In genomic region chr15:44734839-44735481, GRCh38 we compare ENCODE assay signal across 13 cellular contexts. TPM values are rescaled to one million over a fixed set of nuclear protein-coding genes. Genes with fewer than 3 reads are reported as not detected.
A peak's percentile ranks its signal among the peaks of the same experiment; 100 is the strongest.
DNase-seq lines count a peak whose midpoint lies in the region; ATAC-seq and TF ChIP-seq lines count a peak whose summit lies in the region.
"Had no signal": no experiment of that assay in that cellular context is flagged by ENCODE, and none has a peak within 500 bp of the region (broad histone marks: within the 10 kb centered on the region; RNA-seq: fewer than 3 reads in every experiment).

No MANE protein-coding gene starts in this region.

- no peaks in the 10 kb centered on the region for H4K20me1 ChIP-seq in OCI-LY1 (ENCODE audit: insufficient read depth, low read length)

- no peaks in the 10 kb centered on the region for H3K27me3 Mint-ChIP-seq in activated CD4-positive, alpha-beta T cell treated with anti-CD3 and anti-CD28 coated beads, Interleukin-2, amount 10 ng/mL, durations not matched to agents 7 days and 5 days
- no peaks in the 10 kb centered on the region for H3K27me3 Mint-ChIP-seq in effector memory CD8-positive, alpha-beta T cell
- no peaks in the 10 kb centered on the region for H3K27me3 Mint-ChIP-seq in stimulated activated memory B cell treated with anti-CD40 and anti-IgM and Interleukin-4, amounts not matched to agents 10 μg/mL and 1 μg/mL and 100 μg/mL, for 72 hours
- no peaks in the 10 kb centered on the region for H3K27me3 Mint-ChIP-seq in Calu3 (ENCODE audit: unreplicated experiment)

- H3K79me2 ChIP-seq in OCI-LY1 (ENCODE audit: insufficient read depth, low read length): peaks cover 2% of the 10 kb centered on the region; the same call in 1 of the 2 replicates

- H3K4me1 Mint-ChIP-seq in activated CD4-positive, alpha-beta T cell treated with anti-CD3 and anti-CD28 coated beads, Interleukin-2, amount 10 ng/mL, durations not matched to agents 7 days and 5 days: peaks cover 75% of the 10 kb centered on the region
- peaks cover 48 to 53% of the 10 kb centered on the region in 2 donors for H3K4me1 Mint-ChIP-seq in effector memory CD8-positive, alpha-beta T cell (ENCODE audit: low read depth in 2 of 2)
- H3K4me1 Mint-ChIP-seq in stimulated activated memory B cell treated with anti-CD40 and anti-IgM and Interleukin-4, amounts not matched to agents 10 μg/mL and 1 μg/mL and 100 μg/mL, for 72 hours: peaks cover 51% of the 10 kb centered on the region
- H3K4me1 Mint-ChIP-seq in Calu3 (ENCODE audit: low read depth, unreplicated experiment): no peaks in the 10 kb centered on the region

- H3K27ac ChIP-seq in OCI-LY1 (ENCODE audit: low read depth, low read length, poor library complexity, severe bottlenecking): peak overlapping the region; percentile 37

- peaks cover 29% of the 10 kb centered on the region for H3K4me1 ChIP-seq in OCI-LY1 (ENCODE audit: insufficient read depth, low read length, severe bottlenecking)

- peak overlapping the region; percentile 92 for H3K27ac Mint-ChIP-seq in activated CD4-positive, alpha-beta T cell treated with anti-CD3 and anti-CD28 coated beads, Interleukin-2, amount 10 ng/mL, durations not matched to agents 7 days and 5 days
- H3K27ac Mint-ChIP-seq in effector memory CD8-positive, alpha-beta T cell: peak overlapping the region; percentile 91 to 99
- H3K27ac Mint-ChIP-seq in stimulated activated memory B cell treated with anti-CD40 and anti-IgM and Interleukin-4, amounts not matched to agents 10 μg/mL and 1 μg/mL and 100 μg/mL, for 72 hours: peak overlapping the region; percentile 92
- no peak overlapping the region for H3K27ac Mint-ChIP-seq in Calu3 (ENCODE audit: unreplicated experiment)

- intact Hi-C loops in Calu3 (cut with micrococcal nuclease; ENCODE audit: unreplicated experiment): no loop called here

- H3K27me3 ChIP-seq in OCI-LY1 (ENCODE audit: insufficient read depth, low read length): no peaks in the 10 kb centered on the region
- H3K27me3 ChIP-seq: MG63 had no signal

- H3K9me2 ChIP-seq in OCI-LY1 (ENCODE audit: low read depth, low read length): no peaks in the 10 kb centered on the region

- no peak overlapping the region; the same call in 1 of the 2 replicates for H3K9ac ChIP-seq in OCI-LY1 (ENCODE audit: low read length)

- no TSS peak for BruUV-seq in Calu3 (replicated peaks; lab: Mats Ljungman, UMichigan)

- no peak overlapping the region for H3K4me3 ChIP-seq in OCI-LY1 (ENCODE audit: low read depth, low read length, poor library complexity, severe bottlenecking)
- H3K4me3 ChIP-seq: MG63 had no signal

- H3K4me2 ChIP-seq in OCI-LY1 (ENCODE audit: low read length): peak overlapping the region; percentile 42; the same call in 1 of the 2 replicates

- peak; percentile 53 for ATAC-seq in effector memory CD8-positive, alpha-beta T cell (replicated peaks)
- ATAC-seq in stimulated activated memory B cell treated with anti-CD40 and anti-IgM and Interleukin-4, amounts not matched to agents 10 μg/mL and 1 μg/mL and 100 μg/mL, for 72 hours: no peak
- ATAC-seq in HG03460 (IDR thresholded peaks at IDR 0.05; ENCODE audit: unreplicated experiment) (no peak), HG03280 (IDR thresholded peaks at IDR 0.05; ENCODE audit: unreplicated experiment) (no peak)
- ATAC-seq: SK-N-SH treated with all-trans-retinoic acid at 6 μM for 48 hours had no signal

- no peak for TF ChIP-seq CTCF in OCI-LY1 (IDR thresholded peaks at IDR 0.05; ENCODE audit: low read length)
- no peak for TF ChIP-seq CTCF in Calu3 (IDR thresholded peaks at IDR 0.05; ENCODE audit: unreplicated experiment)

- H3K36me3 ChIP-seq in OCI-LY1 (ENCODE audit: insufficient read depth, low read length): no peaks in the 10 kb centered on the region
- H3K36me3 ChIP-seq: MG63 had no signal

- H3F3A ChIP-seq in OCI-LY1 (ENCODE audit: insufficient read depth, low read length): no peaks in the 10 kb centered on the region

- CTCF ChIA-PET in activated CD4-positive, alpha-beta T cell treated with anti-CD3 and anti-CD28 coated beads, Interleukin-2, amount 10 ng/mL, durations not matched to agents 7 days and 5 days (lab: Charles Lee): interaction anchor here (0.6 to 5.9 kb wide), 15 partner anchors 8 to 156 kb away, joined by 3 to 92 read pairs (median 6); partner anchors contain the start of genes B2M, PATL2 and SPG11
- CTCF ChIA-PET in Calu3 (lab: Charles Lee): no interaction called here

- H2AFZ ChIP-seq in OCI-LY1 (ENCODE audit: low read length): no peak overlapping the region

- peaks cover 28% of the 10 kb centered on the region for H3K36me3 Mint-ChIP-seq in activated CD4-positive, alpha-beta T cell treated with anti-CD3 and anti-CD28 coated beads, Interleukin-2, amount 10 ng/mL, durations not matched to agents 7 days and 5 days (ENCODE audit: low read depth)
- H3K36me3 Mint-ChIP-seq in effector memory CD8-positive, alpha-beta T cell (ENCODE audit: insufficient read depth): peaks cover 7% of the 10 kb centered on the region
- H3K36me3 Mint-ChIP-seq in stimulated activated memory B cell treated with anti-CD40 and anti-IgM and Interleukin-4, amounts not matched to agents 10 μg/mL and 1 μg/mL and 100 μg/mL, for 72 hours: peaks cover 10% of the 10 kb centered on the region
- no peaks in the 10 kb centered on the region for H3K36me3 Mint-ChIP-seq in Calu3 (ENCODE audit: insufficient read depth, unreplicated experiment)

- no peaks in the 10 kb centered on the region for H3K9me3 Mint-ChIP-seq in activated CD4-positive, alpha-beta T cell treated with anti-CD3 and anti-CD28 coated beads, Interleukin-2, amount 10 ng/mL, durations not matched to agents 7 days and 5 days
- no peaks in the 10 kb centered on the region for H3K9me3 Mint-ChIP-seq in effector memory CD8-positive, alpha-beta T cell
- H3K9me3 Mint-ChIP-seq in stimulated activated memory B cell treated with anti-CD40 and anti-IgM and Interleukin-4, amounts not matched to agents 10 μg/mL and 1 μg/mL and 100 μg/mL, for 72 hours: no peaks in the 10 kb centered on the region
- no peaks in the 10 kb centered on the region for H3K9me3 Mint-ChIP-seq in Calu3 (ENCODE audit: low read depth, unreplicated experiment)

- H3K9me3 ChIP-seq in OCI-LY1 (ENCODE audit: low read length): no peaks in the 10 kb centered on the region
- H3K9me3 ChIP-seq: MG63 had no signal

- no peak for DNase-seq in activated CD4-positive, alpha-beta T cell treated with anti-CD3 and anti-CD28 coated beads, Interleukin-2, amount 10 ng/mL, durations not matched to agents 7 days and 5 days
- no peak for DNase-seq in activated CD4-positive, alpha-beta T cell treated with anti-CD3 and anti-CD28 coated beads for 48 hours
- DNase-seq in effector memory CD8-positive, alpha-beta T cell: no peak
- no peak for DNase-seq in Calu3
- DNase-seq: ACHN, kidney glomerular epithelial cell, MG63, NCI-H524 treated with DMSO at 0.1 percent for 48 hours had no signal

- peak overlapping the region; percentile 63 for H3K4me3 Mint-ChIP-seq in activated CD4-positive, alpha-beta T cell treated with anti-CD3 and anti-CD28 coated beads, Interleukin-2, amount 10 ng/mL, durations not matched to agents 7 days and 5 days
- peak overlapping the region; percentile 74 to 85 for H3K4me3 Mint-ChIP-seq in effector memory CD8-positive, alpha-beta T cell
- H3K4me3 Mint-ChIP-seq in stimulated activated memory B cell treated with anti-CD40 and anti-IgM and Interleukin-4, amounts not matched to agents 10 μg/mL and 1 μg/mL and 100 μg/mL, for 72 hours: peak overlapping the region; percentile 64
- no peak overlapping the region for H3K4me3 Mint-ChIP-seq in Calu3 (ENCODE audit: low read depth, unreplicated experiment)

- POLR2A ChIA-PET in activated CD4-positive, alpha-beta T cell treated with anti-CD3 and anti-CD28 coated beads, Interleukin-2, amount 10 ng/mL, durations not matched to agents 7 days and 5 days (lab: Charles Lee): interaction anchor here (0.9 to 3.3 kb wide), 8 partner anchors 7 to 72 kb away, joined by 3 to 42 read pairs (median 4); partner anchors contain the start of genes B2M, PATL2 and SPG11

RNA-seq across cellular contexts. Expression of gene TRIM69, which starts 1.4 kb away (rescaled TPM):
- total RNA-seq in activated CD4-positive, alpha-beta T cell treated with anti-CD3 and anti-CD28 coated beads, Interleukin-2, amount 10 ng/mL, durations not matched to agents 7 days and 5 days: 10 to 100 TPM; 67.9 to 70.2 TPM
- total RNA-seq in Calu3 (2022): 9.7 and 20.2 TPM in 2 replicates

RNA-seq across cellular contexts. Expression of gene B2M, which starts 23.6 kb away (rescaled TPM):
- total RNA-seq in activated CD4-positive, alpha-beta T cell treated with anti-CD3 and anti-CD28 coated beads, Interleukin-2, amount 10 ng/mL, durations not matched to agents 7 days and 5 days: over 10,000 TPM in 1 of 2 experiments, 1,000 to 10,000 TPM in 1; 9,253 to 11,726 TPM
- 1,002 and 1,731 TPM in 2 replicates for total RNA-seq in Calu3 (2022)

RNA-seq across cellular contexts. Expression of gene PATL2, which starts 23.8 kb away (rescaled TPM):
- total RNA-seq in activated CD4-positive, alpha-beta T cell treated with anti-CD3 and anti-CD28 coated beads, Interleukin-2, amount 10 ng/mL, durations not matched to agents 7 days and 5 days: 10 to 100 TPM; 15.9 to 20.5 TPM
- total RNA-seq in Calu3 (2022): 1.7 and 3.8 TPM in 2 replicates
